ENCODE assay signal across 1 cellular context in genomic region chr6:150004783-150005717, GRCh38.
TF ChIP-seq lines count a peak whose summit lies in the region.

No MANE protein-coding gene starts in this region.

TF ChIP-seq in WTC11, 78 proteins besides CTCF, POLR2A, EP300 and RAD21 (continued from another document):
- peak; percentile 22; the same call in 1 of the 2 replicates for TF ChIP-seq SMAD3 (CRISPR knock-in tag; IDR thresholded peaks at IDR 0.05; ENCODE audit: borderline replicate concordance)
